Comparison of ENCODE assay signal across 8 cellular contexts in the genomic region with DNA sequence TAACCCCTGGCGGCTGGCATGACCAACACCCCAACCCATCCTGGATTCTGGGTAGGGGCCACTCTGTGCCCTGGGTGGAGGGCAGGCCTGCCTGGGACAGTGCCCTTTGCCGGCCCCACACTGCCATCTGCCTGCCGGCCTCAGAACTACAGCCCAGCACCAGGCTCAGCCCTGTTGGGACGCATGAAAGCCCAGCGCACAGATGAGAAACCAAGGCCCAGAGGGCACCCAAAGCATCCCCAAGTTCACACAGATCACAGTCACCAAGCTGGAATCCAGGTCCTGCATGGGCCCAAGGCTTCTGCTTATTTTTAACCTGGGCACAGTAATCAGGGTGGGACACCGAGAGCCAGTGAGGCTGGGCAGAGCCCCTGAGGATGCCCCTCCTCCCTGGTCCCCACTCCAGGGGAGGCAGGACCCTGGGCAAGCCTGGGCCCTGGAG. TPM values are rescaled to one million over a fixed set of nuclear protein-coding genes. Genes with fewer than 3 reads are reported as not detected.
DNase-seq lines count a peak whose midpoint lies in the region; FAIRE-seq and TF ChIP-seq lines count a peak whose summit lies in the region.

No MANE protein-coding gene starts in this region.

- in situ Hi-C loops in T47D (cut with HindIII; ENCODE audit: low pct_unique_long_range_greater_than_20kb, low sequenced_read_pairs), result no loop called here

- no peaks in the 10 kb centered on the region for H4K20me1 ChIP-seq in keratinocyte (ENCODE audit: control insufficient read depth, extremely low read depth, insufficient read depth, low read length)

- H3K27me3 ChIP-seq in WERI-Rb-1 (ENCODE audit: insufficient read depth, low read depth, severe bottlenecking) (no peaks in the 10 kb centered on the region), keratinocyte (ENCODE audit: control insufficient read depth, extremely low read depth, insufficient read depth, low read length) (peaks cover 7% of the 10 kb centered on the region)

- H3K9me3 ChIP-seq in WERI-Rb-1 (ENCODE audit: severe bottlenecking) (peaks cover 14% of the 10 kb centered on the region), keratinocyte (ENCODE audit: control insufficient read depth, low read depth, low read length) (peaks cover 10% of the 10 kb centered on the region)

- H3K27ac ChIP-seq in WERI-Rb-1 (no peak overlapping the region), keratinocyte (ENCODE audit: control insufficient read depth, insufficient read depth, low read length) (no peak overlapping the region)

- peak; percentile 94 for TF ChIP-seq CTCF in WERI-Rb-1 (IDR thresholded peaks at IDR 0.05; ENCODE audit: low read depth, low read length)
- peak; percentile 92 to 96 (median 92) for TF ChIP-seq CTCF in keratinocyte (optimal IDR thresholded peaks at IDR 0.05 in 1 of 3, IDR thresholded peaks at IDR 0.05 in 1 of 3, conservative IDR thresholded peaks at IDR 0.05 in 1 of 3; ENCODE audit: extremely low read depth in 1 of 3, insufficient read depth in 2 of 3, low read length in 3 of 3)

- no peak overlapping the region for H3K4me2 ChIP-seq in keratinocyte (ENCODE audit: control insufficient read depth, extremely low read depth, insufficient read depth, low read depth, low read length)

- H3K9me1 ChIP-seq in keratinocyte (ENCODE audit: control insufficient read depth, extremely low read depth, insufficient read depth, low read length), result no peaks in the 10 kb centered on the region

- H3K79me2 ChIP-seq in keratinocyte (ENCODE audit: control insufficient read depth, insufficient read depth, low read length), result no peaks in the 10 kb centered on the region

- H2AFZ ChIP-seq in keratinocyte (ENCODE audit: control insufficient read depth, low read length), result no peak overlapping the region

- no peak overlapping the region for H3K9ac ChIP-seq in keratinocyte (ENCODE audit: control insufficient read depth, extremely low read depth, insufficient read depth, low read length)

- dilution Hi-C loops in keratinocyte (cut with MboI; ENCODE audit: extremely low pct_ligation_motif_present, low sequenced_read_pairs), result no loop called here

- DNase-seq in C1 segment of cervical spinal cord (lab: John Stamatoyannopoulos, UW) (peak in 12 of 14 donors; percentile 7 to 76 (median 44)), GM19239 (ENCODE audit: insufficient read length, low spot score) (peak; percentile 88), HuH-7 (ENCODE audit: low spot score) (peak; percentile 78), WERI-Rb-1 (peak; percentile 76), T47D (ENCODE audit: low read depth in 1 of 2, low spot score in 1 of 2) (peak; percentile 72 to 84), keratinocyte (ENCODE audit: low read depth, low spot score) (peak; percentile 13), NCI-H774 (lab: John Stamatoyannopoulos, UW) (no peak)
- DNase-seq in stimulated activated CD4-positive, alpha-beta T cell treated with anti-CD3 and anti-CD28 coated beads, Interleukin-1b, Interleukin-23, amount 100 ng/mL, for 48 hours, result peak; percentile 64

- H3K36me3 ChIP-seq in WERI-Rb-1, result peaks cover 24% of the 10 kb centered on the region
- peaks cover 13 to 17% of the 10 kb centered on the region in 2 experiments for H3K36me3 ChIP-seq in keratinocyte (ENCODE audit: control insufficient read depth in 2 of 2, extremely low read depth in 1 of 2, insufficient read depth in 2 of 2, low read length in 2 of 2)

- H3K4me1 ChIP-seq in keratinocyte (ENCODE audit: control insufficient read depth, extremely low read depth, insufficient read depth, low read length), result no peaks in the 10 kb centered on the region

- FAIRE-seq in GM19239 (lab: Jason Lieb, UNC) (peak; percentile 8), keratinocyte (lab: Jason Lieb, UNC) (peak; percentile 58)

- H3K4me3 ChIP-seq in WERI-Rb-1 (ENCODE audit: low read depth, low read length), result no peak overlapping the region
- no peak overlapping the region for H3K4me3 ChIP-seq in keratinocyte (ENCODE audit: control insufficient read depth in 2 of 3, extremely low read depth in 1 of 3, insufficient read depth in 2 of 3, low read depth in 1 of 3, low read length in 3 of 3)

RNA-seq across cellular contexts. Expression of a gene that starts 26.2 kb away (rescaled TPM):
- 1.1 to 3.3 TPM (median 2.2 TPM) in 3 replicates for polyA plus RNA-seq in keratinocyte
- polyA plus RNA-seq in keratinocyte (2011; ENCODE audit: low read depth), result not detected
- 1.3 and 2.6 TPM in 2 replicates for polyA plus RNA-seq in keratinocyte (2011; cell fraction: cytosol; rRNA removed)
- 1.0 and 2.8 TPM in 2 replicates for polyA plus RNA-seq in keratinocyte (2011; cell fraction: nucleus; rRNA removed)
- 4.2 TPM in 1 of 2 replicates, not detected in the other for polyA plus RNA-seq in keratinocyte (2012; ENCODE audit: low replicate concordance)
- 0.93 to 5.9 TPM (median 1.5 TPM) in 3 replicates for polyA minus RNA-seq in keratinocyte
- 5.4 TPM for polyA minus RNA-seq in keratinocyte (2011; cell fraction: cytosol; rRNA and poly(A)+ RNA removed)
- 0.42 and 2.3 TPM in 2 replicates for polyA minus RNA-seq in keratinocyte (2011; cell fraction: nucleus; rRNA and poly(A)+ RNA removed)
